ENCODE assay signal across 9 cellular contexts in genomic region chr6:152206072-152206818, GRCh38.
DNase-seq lines count a peak whose midpoint lies in the region; ATAC-seq, FAIRE-seq and TF ChIP-seq lines count a peak whose summit lies in the region.
"Had no signal": no experiment of that assay in that cellular context is flagged by ENCODE, and none has a peak within 500 bp of the region (broad histone marks: within the 10 kb centered on the region; RNA-seq: fewer than 3 reads in every experiment).

No MANE protein-coding gene starts in this region.

- H3K36me3 ChIP-seq in OCI-LY7 (ENCODE audit: insufficient read depth, low read length) (peaks cover 79% of the 10 kb centered on the region), body of pancreas (replicated peaks in 1 of 2; ENCODE audit: insufficient read depth in 1 of 2, low read depth in 2 of 2) (peaks cover 0 to 15% of the 10 kb centered on the region in 2 donors)

- CTCF ChIA-PET in OCI-LY7 (lab: Charles Lee; ENCODE audit: unreplicated experiment): no interaction called here

- no peaks in the 10 kb centered on the region for H3K9me2 ChIP-seq in OCI-LY7 (ENCODE audit: insufficient read depth, low read length)

- no peak for DNase-seq in GM10266 (ENCODE audit: extremely low spot score)
- peak; percentile 32 for DNase-seq in OCI-LY7 (ENCODE audit: low spot score)
- peak; percentile 27 to 68 (median 47) for DNase-seq in body of pancreas
- peak; percentile 53 for DNase-seq in medulla oblongata (ENCODE audit: extremely low spot score)
- peak; percentile 18 for DNase-seq in urothelium cell line (ENCODE audit: low spot score)
- no peak for DNase-seq in NK-92 treated with Interleukin-12 subunit alpha and Interleukin-12 subunit beta, amount 100 ng/mL, for 24 hours (lab: John Stamatoyannopoulos, UW)
- no peak for DNase-seq in occipital lobe (lab: John Stamatoyannopoulos, UW)
- no peak for DNase-seq in HK-2 (ENCODE audit: unreplicated experiment)

- no peak overlapping the region for H2AFZ ChIP-seq in OCI-LY7 (ENCODE audit: low read length)

- no peak for FAIRE-seq in urothelium cell line (lab: Jason Lieb, UNC)

- H3K4me2 ChIP-seq in OCI-LY7 (ENCODE audit: low read length): no peak overlapping the region

- BruUV-seq in OCI-LY7 (replicated peaks; lab: Mats Ljungman, UMichigan): no TSS peak

- no peaks in the 10 kb centered on the region for H3K27me3 ChIP-seq in body of pancreas

- 78 to 82% methylated on average over 18 of the region's 18 CpGs for WGBS in body of pancreas, 2 donors

- no peaks in the 10 kb centered on the region for H3K4me1 ChIP-seq in OCI-LY7 (ENCODE audit: insufficient read depth, low read length, poor library complexity, severe bottlenecking)
- no peaks in the 10 kb centered on the region for H3K4me1 ChIP-seq in body of pancreas

- H3K4me3 ChIP-seq in OCI-LY7 (ENCODE audit: low read depth, low read length, poor library complexity, severe bottlenecking) (no peak overlapping the region), body of pancreas (no peak overlapping the region)
- H3K4me3 ChIP-seq: SK-N-MC had no signal

- H3K79me2 ChIP-seq in OCI-LY7 (ENCODE audit: insufficient read depth, low read depth, low read length): no peaks in the 10 kb centered on the region

- intact Hi-C loops in OCI-LY7 (cut with micrococcal nuclease; ENCODE audit: unreplicated experiment) (loop anchor here (5.0 kb wide), 1 partner anchor 151 kb away; no protein-coding TSS in a partner anchor), body of pancreas (cut with DNase I) (no loop called here)

- TF ChIP-seq CTCF in GM10266 (IDR thresholded peaks at IDR 0.05; ENCODE audit: control insufficient read depth, insufficient read depth, low read depth, missing control alignments) (peak; percentile 25), OCI-LY7 (conservative IDR thresholded peaks at IDR 0.05; ENCODE audit: low read length) (peak; percentile 81), body of pancreas (IDR thresholded peaks at IDR 0.05) (peak in 6 of 7 experiments; percentile 35 to 63 (median 44))

- POLR2A ChIA-PET in OCI-LY7 (lab: Charles Lee): interaction anchor here (0.7 to 1.1 kb wide), 3 partner anchors 14 to 49 kb away, joined by 3 to 5 read pairs (median 3); no protein-coding TSS in a partner anchor

- H3K9me3 ChIP-seq in OCI-LY7 (ENCODE audit: low read length) (no peaks in the 10 kb centered on the region), body of pancreas (no peaks in the 10 kb centered on the region)

- ATAC-seq in body of pancreas: no peak

- no peaks in the 10 kb centered on the region for H4K20me1 ChIP-seq in OCI-LY7 (ENCODE audit: insufficient read depth, low read length)

- H3K27ac ChIP-seq in OCI-LY7 (ENCODE audit: low read depth, low read length, poor library complexity, severe bottlenecking) (no peak overlapping the region), body of pancreas (no peak overlapping the region)
- H3K27ac ChIP-seq: SK-N-MC had no signal

- TF ChIP-seq POLR2A in body of pancreas (IDR thresholded peaks at IDR 0.05): no peak

Comparison
In these comparisons a context has a peak if more than half of its experiments do, and no peak if none do; other contexts are left out.
1. DNase-seq: peak in OCI-LY7 (single experiment), body of pancreas (4 of 4), medulla oblongata (single experiment) and urothelium cell line (single experiment); none in GM10266 (single experiment), NK-92 treated with Interleukin-12 subunit alpha and Interleukin-12 subunit beta, amount 100 ng/mL, for 24 hours (single experiment), occipital lobe (single experiment) and HK-2 (single experiment).
2. CTCF ChIP-seq: peak in every context shown above with its lines; median percentile 81 in OCI-LY7; 44 in body of pancreas; 25 in GM10266.